In the genomic region with DNA sequence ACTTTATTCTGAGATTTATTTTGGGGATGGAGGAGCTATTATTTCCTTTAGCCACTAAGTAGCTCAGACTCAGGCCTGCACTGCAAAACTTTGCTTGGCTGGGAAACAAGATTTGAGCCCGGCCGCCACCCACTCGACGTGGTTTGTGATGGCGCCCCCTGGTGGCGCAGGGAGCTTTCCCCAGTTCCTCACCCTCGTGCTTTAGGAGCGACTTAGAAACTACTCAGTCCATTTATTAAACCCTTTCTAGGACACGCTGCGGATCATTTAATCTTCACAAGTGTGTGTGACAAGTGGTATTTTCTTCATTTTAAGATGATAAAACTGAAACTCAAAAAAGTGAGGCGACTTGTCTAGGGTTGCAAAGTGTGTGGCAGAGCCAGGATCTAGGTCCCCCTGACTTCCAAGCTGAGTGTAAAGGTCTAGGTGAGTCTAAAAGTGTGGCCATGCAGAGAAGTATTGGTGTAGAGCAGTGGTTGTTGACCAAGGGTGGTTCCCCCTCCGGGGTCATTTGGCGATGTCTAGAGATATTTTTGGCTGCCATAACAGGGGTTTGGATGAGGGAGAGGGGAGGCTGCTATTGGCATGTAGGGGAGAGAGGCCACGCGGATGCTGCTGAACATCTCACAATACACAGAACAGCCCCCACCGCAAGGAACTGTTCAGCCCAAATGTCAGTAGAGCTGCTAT, we compare ENCODE assay signal across 7 cellular contexts. TPM values are rescaled to one million over a fixed set of nuclear protein-coding genes. Genes with fewer than 3 reads are reported as not detected.
DNase-seq lines count a peak whose midpoint lies in the region; ATAC-seq, FAIRE-seq and TF ChIP-seq lines count a peak whose summit lies in the region.

No MANE protein-coding gene starts in this region.

- H3K36me3 ChIP-seq in GM06990 (ENCODE audit: control insufficient read depth, insufficient read depth, low read length) = no peaks in the 10 kb centered on the region
- H3K36me3 ChIP-seq in MG63 = no peaks in the 10 kb centered on the region

- peak; percentile 98 for TF ChIP-seq CTCF in GM06990 (IDR thresholded peaks at IDR 0.05; ENCODE audit: insufficient read depth, low read length, poor library complexity, severe bottlenecking)

- FAIRE-seq in TTC549 (lab: Jason Lieb, UNC) = peak; percentile 45

- H3K4me3 ChIP-seq in GM06990 (replicated peaks; ENCODE audit: low read depth, low read length) (no peak overlapping the region), MG63 (no peak overlapping the region)

- no peak for ATAC-seq in HG02610 (IDR thresholded peaks at IDR 0.05; ENCODE audit: unreplicated experiment)

- no peaks in the 10 kb centered on the region for H3K27me3 ChIP-seq in GM06990 (replicated peaks; ENCODE audit: control insufficient read depth, insufficient read depth, low read length)
- H3K27me3 ChIP-seq in MG63 = peaks cover 5% of the 10 kb centered on the region; the same call in 1 of the 2 replicates

- H3K9me3 ChIP-seq in MG63 = no peaks in the 10 kb centered on the region

- peak; percentile 68 for DNase-seq in GM06990 (ENCODE audit: extremely low read depth, insufficient read length)
- peak; percentile 80 for DNase-seq in MG63
- DNase-seq in astrocyte of the hippocampus (ENCODE audit: low read depth, low spot score) = peak; percentile 80
- peak; percentile 82 for DNase-seq in iPS-NIHi11 (ENCODE audit: low spot score)
- DNase-seq in stimulated activated CD4-positive, alpha-beta T cell treated with anti-CD3 and anti-CD28 coated beads, Interleukin-15, amount 100 ng/mL, for 48 hours (ENCODE audit: low read depth in 2 of 2) = peak; percentile 64 to 80

RNA-seq across cellular contexts. Expression of a gene that starts 2.2 kb away (rescaled TPM):
- not detected in 2 replicates for total RNA-seq in MG63 (2014; rRNA removed; shearing (Covaris generic); ENCODE audit: low replicate concordance)

RNA-seq across cellular contexts. Expression of a gene that starts 13.3 kb away (rescaled TPM):
- not detected in 2 replicates for total RNA-seq in MG63 (2014; rRNA removed; shearing (Covaris generic); ENCODE audit: low replicate concordance)

RNA-seq across cellular contexts. Expression of a gene that starts 50.4 kb away (rescaled TPM):
- total RNA-seq in MG63 (2014; rRNA removed; shearing (Covaris generic); ENCODE audit: low replicate concordance) = not detected in 2 replicates
